8 cellular contexts compared by ENCODE assay signal in the genomic region with DNA sequence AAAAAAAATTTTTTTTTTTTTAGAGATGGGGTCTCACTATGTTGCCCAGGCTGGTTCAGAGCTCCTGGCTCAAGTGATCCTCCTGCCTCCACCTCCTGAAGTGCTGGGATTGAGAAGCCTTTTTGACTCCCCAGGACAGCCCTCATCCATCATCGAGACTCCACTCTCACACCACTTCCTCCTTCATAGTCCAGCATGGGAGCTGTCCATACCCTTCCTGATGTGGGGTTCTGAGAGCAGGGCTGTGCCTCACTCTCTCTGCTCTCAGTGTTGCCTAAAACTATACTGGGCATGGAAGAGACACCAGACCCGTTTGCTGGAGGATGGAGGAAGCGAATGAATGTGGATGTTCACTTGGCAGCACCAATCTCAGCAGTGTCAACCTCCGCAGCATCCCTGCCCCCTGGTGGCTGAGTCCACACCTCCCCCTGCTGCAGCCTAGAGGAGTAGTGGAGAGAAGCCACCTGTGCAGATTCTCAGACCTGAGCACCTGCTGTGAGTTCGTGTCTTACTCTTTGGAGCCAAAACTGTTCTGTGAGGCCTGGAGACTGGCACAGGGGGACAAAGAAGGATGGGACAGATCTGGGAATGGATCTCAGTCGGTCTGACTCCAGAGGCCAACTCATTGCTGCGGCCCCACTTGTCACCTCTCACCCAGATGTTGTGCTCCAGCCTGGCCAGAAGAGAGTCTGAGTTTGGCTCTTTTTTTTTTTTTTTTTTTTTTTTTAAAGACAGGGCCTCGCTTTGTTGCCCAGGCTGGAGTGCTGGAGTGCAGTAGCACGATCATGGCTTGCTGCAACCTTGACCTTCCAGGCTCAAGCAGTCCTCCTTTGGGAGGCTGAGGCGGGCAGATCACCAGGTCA. TPM values are rescaled to one million over a fixed set of nuclear protein-coding genes. Genes with fewer than 3 reads are reported as not detected.
DNase-seq lines count a peak whose midpoint lies in the region; ATAC-seq and TF ChIP-seq lines count a peak whose summit lies in the region.

No MANE protein-coding gene starts in this region.

- H3K4me3 Mint-ChIP-seq in activated T-cell treated with anti-CD3 and anti-CD28 coated beads, Interleukin-2, amount 50 U/mL, for 72 hours = no peak overlapping the region

- H3K27ac Mint-ChIP-seq in activated T-cell treated with anti-CD3 and anti-CD28 coated beads, Interleukin-2, amount 50 U/mL, for 72 hours = no peak overlapping the region

- no peaks in the 10 kb centered on the region for H3K36me3 Mint-ChIP-seq in activated T-cell treated with anti-CD3 and anti-CD28 coated beads, Interleukin-2, amount 50 U/mL, for 72 hours (ENCODE audit: insufficient read depth in 2 of 2)

- no peaks in the 10 kb centered on the region for H3K9me3 Mint-ChIP-seq in activated T-cell treated with anti-CD3 and anti-CD28 coated beads, Interleukin-2, amount 50 U/mL, for 72 hours

- peak; percentile 90 to 94 for ATAC-seq in activated T-cell treated with anti-CD3 and anti-CD28 coated beads, Interleukin-2, amount 50 U/mL, for 72 hours (replicated peaks in 1 of 2)
- ATAC-seq in GM18867 (IDR thresholded peaks at IDR 0.05; ENCODE audit: unreplicated experiment) (no peak), GM21515 (IDR thresholded peaks at IDR 0.05; ENCODE audit: unreplicated experiment) (no peak)

- DNase-seq in GM04504 (ENCODE audit: low read depth) (peak; percentile 48), HuH-7.5 (ENCODE audit: low spot score) (peak; percentile 87), glomerular visceral epithelial cell (ENCODE audit: extremely low spot score) (peak; percentile 81), putamen (ENCODE audit: low spot score) (peak; percentile 27)
- DNase-seq in activated T-cell treated with anti-CD3 and anti-CD28 coated beads, Interleukin-2, amount 50 U/mL, for 72 hours = peak; percentile 81 to 82

- no peaks in the 10 kb centered on the region for H3K4me1 Mint-ChIP-seq in activated T-cell treated with anti-CD3 and anti-CD28 coated beads, Interleukin-2, amount 50 U/mL, for 72 hours (ENCODE audit: low read depth)

- H3K27me3 Mint-ChIP-seq in activated T-cell treated with anti-CD3 and anti-CD28 coated beads, Interleukin-2, amount 50 U/mL, for 72 hours (ENCODE audit: low read depth) = peaks cover 23% of the 10 kb centered on the region

TF ChIP-seq in PFSK-1, 5 proteins besides CTCF, POLR2A, EP300 and RAD21:
- no peak for TF ChIP-seq POLR2AphosphoS5 (IDR thresholded peaks at IDR 0.05; ENCODE audit: low read depth, low read length)
- TF ChIP-seq, protein P1, sequence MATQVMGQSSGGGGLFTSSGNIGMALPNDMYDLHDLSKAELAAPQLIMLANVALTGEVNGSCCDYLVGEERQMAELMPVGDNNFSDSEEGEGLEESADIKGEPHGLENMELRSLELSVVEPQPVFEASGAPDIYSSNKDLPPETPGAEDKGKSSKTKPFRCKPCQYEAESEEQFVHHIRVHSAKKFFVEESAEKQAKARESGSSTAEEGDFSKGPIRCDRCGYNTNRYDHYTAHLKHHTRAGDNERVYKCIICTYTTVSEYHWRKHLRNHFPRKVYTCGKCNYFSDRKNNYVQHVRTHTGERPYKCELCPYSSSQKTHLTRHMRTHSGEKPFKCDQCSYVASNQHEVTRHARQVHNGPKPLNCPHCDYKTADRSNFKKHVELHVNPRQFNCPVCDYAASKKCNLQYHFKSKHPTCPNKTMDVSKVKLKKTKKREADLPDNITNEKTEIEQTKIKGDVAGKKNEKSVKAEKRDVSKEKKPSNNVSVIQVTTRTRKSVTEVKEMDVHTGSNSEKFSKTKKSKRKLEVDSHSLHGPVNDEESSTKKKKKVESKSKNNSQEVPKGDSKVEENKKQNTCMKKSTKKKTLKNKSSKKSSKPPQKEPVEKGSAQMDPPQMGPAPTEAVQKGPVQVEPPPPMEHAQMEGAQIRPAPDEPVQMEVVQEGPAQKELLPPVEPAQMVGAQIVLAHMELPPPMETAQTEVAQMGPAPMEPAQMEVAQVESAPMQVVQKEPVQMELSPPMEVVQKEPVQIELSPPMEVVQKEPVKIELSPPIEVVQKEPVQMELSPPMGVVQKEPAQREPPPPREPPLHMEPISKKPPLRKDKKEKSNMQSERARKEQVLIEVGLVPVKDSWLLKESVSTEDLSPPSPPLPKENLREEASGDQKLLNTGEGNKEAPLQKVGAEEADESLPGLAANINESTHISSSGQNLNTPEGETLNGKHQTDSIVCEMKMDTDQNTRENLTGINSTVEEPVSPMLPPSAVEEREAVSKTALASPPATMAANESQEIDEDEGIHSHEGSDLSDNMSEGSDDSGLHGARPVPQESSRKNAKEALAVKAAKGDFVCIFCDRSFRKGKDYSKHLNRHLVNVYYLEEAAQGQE (IDR thresholded peaks at IDR 0.05; ENCODE audit: insufficient read depth in 1 of 2, low read depth in 2 of 2, low read length in 2 of 2) = peak in 1 of 2 experiments; percentile 63; a peak in 2 of 4 replicates
- TF ChIP-seq TAF1 (IDR thresholded peaks at IDR 0.05; ENCODE audit: borderline replicate concordance, insufficient read depth, low read length) = no peak
- TF ChIP-seq FOXP2 (optimal IDR thresholded peaks at IDR 0.05; ENCODE audit: borderline replicate concordance, extremely low read depth, extremely low read length, insufficient read depth) = peak; percentile 45
TF ChIP-seq in PFSK-1: peak in this region for 2.

RNA-seq across cellular contexts. Expression of gene TINAGL1, which starts 17.7 kb away (rescaled TPM):
- 0.39 TPM for polyA plus RNA-seq in PFSK-1 (2012; ENCODE audit: insufficient read length, low read depth)
- total RNA-seq in activated T-cell treated with anti-CD3 and anti-CD28 coated beads, Interleukin-2, amount 50 U/mL, for 72 hours = not detected

RNA-seq across cellular contexts. Expression of gene HCRTR1, which starts 23.5 kb away (rescaled TPM):
- 14.2 TPM for polyA plus RNA-seq in PFSK-1 (2012; ENCODE audit: insufficient read length, low read depth)
- total RNA-seq in activated T-cell treated with anti-CD3 and anti-CD28 coated beads, Interleukin-2, amount 50 U/mL, for 72 hours = not detected

RNA-seq across cellular contexts. Expression of gene PEF1, which starts 50.7 kb away (rescaled TPM):
- polyA plus RNA-seq in PFSK-1 (2012; ENCODE audit: insufficient read length, low read depth) = 67.7 TPM
- total RNA-seq in activated T-cell treated with anti-CD3 and anti-CD28 coated beads, Interleukin-2, amount 50 U/mL, for 72 hours = 10 to 100 TPM; 55.1 to 63.1 TPM

Comparison
In these comparisons a context has a peak if more than half of its experiments do, and no peak if none do; other contexts are left out.
1. DNase-seq: peak in every context shown above with its lines; median percentile 87 in HuH-7.5; 82 in activated T-cell treated with anti-CD3 and anti-CD28 coated beads, Interleukin-2, amount 50 U/mL, for 72 hours; 81 in glomerular visceral epithelial cell; 48 in GM04504; 27 in putamen.
2. ATAC-seq: peak in activated T-cell treated with anti-CD3 and anti-CD28 coated beads, Interleukin-2, amount 50 U/mL, for 72 hours (2 of 2); none in GM18867 (single experiment) and GM21515 (single experiment).